Comparison of ENCODE assay signal across 14 cellular contexts in the genomic region with DNA sequence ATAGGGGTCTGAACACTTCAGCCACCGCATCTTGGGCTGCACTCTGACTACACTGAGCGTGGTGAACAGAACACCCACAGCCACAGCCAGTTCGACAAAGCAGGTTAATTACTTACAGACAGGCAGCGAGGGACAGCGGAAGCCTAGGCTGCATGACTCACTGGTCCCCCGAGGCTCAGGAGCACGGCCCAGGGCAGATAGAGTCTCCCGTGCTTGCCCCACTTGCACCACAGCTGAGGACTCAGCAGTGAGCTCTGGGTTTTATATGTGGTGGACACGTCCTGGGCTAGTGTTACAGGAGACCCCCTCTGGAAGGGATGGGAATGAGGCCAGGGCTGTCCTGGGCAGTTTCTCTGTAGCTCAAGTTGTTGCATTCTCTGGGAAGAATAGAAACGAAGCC. TPM values are rescaled to one million over a fixed set of nuclear protein-coding genes. Genes with fewer than 3 reads are reported as not detected.
DNase-seq lines count a peak whose midpoint lies in the region; ATAC-seq, FAIRE-seq and TF ChIP-seq lines count a peak whose summit lies in the region.
"Not testable (repeated sequence)": the region's sequence is repeated elsewhere in the genome, so short reads cannot be mapped to it uniquely, and the experiment has no call there.
"Had no signal": no experiment of that assay in that cellular context is flagged by ENCODE, and none has a peak within 500 bp of the region (broad histone marks: within the 10 kb centered on the region; RNA-seq: fewer than 3 reads in every experiment).

No MANE protein-coding gene starts in this region.

- H3K36me3 ChIP-seq in bronchial epithelial cell (ENCODE audit: control insufficient read depth, insufficient read depth, low read length), result not testable (repeated sequence)

- H3K4me1 ChIP-seq in foreskin keratinocyte, result not testable (repeated sequence)

- FAIRE-seq in bronchial epithelial cell (lab: Jason Lieb, UNC), result peak; percentile 68

- not testable (repeated sequence) for H3K4me3 ChIP-seq in bronchial epithelial cell (ENCODE audit: low read depth, low read length)

- DNase-seq in A172 (ENCODE audit: low spot score) (peak; percentile 53), Daoy (ENCODE audit: low read depth) (peak; percentile 75), LHCN-M2 (ENCODE audit: low read depth) (peak; percentile 14), RPMI7951 (ENCODE audit: low read depth) (peak; percentile 75), mesenteric fat pad (ENCODE audit: low spot score) (peak; percentile 69)
- not testable (repeated sequence) for DNase-seq in bronchial epithelial cell (ENCODE audit: low read depth); foreskin keratinocyte

- H3K27ac ChIP-seq in foreskin keratinocyte, result not testable (repeated sequence)

- peak; percentile 18 for ATAC-seq in foreskin keratinocyte

- peaks cover 32% of the 10 kb centered on the region for H3K27me3 ChIP-seq in bronchial epithelial cell (ENCODE audit: control insufficient read depth, insufficient read depth, low read length)
- H3K27me3 ChIP-seq in foreskin keratinocyte, result peaks cover 44% of the 10 kb centered on the region

- not testable (repeated sequence) for TF ChIP-seq CTCF in bronchial epithelial cell (IDR thresholded peaks at IDR 0.05; ENCODE audit: insufficient read depth, low read length, severe bottlenecking); foreskin keratinocyte (conservative IDR thresholded peaks at IDR 0.05)

RNA-seq across cellular contexts. Expression of a gene that starts 5.8 kb away (rescaled TPM):
- total RNA-seq in A172 (2014; rRNA removed; shearing (Covaris generic)), result 0.67 TPM in 1 of 2 replicates, not detected in the other
- total RNA-seq in Daoy (2014; rRNA removed; shearing (Covaris generic)), result not detected in 2 replicates
- total RNA-seq in LHCN-M2 (2014; rRNA removed) (not detected in 2 replicates), bronchial epithelial cell (not detected in 2 replicates), foreskin keratinocyte (0.71 and 0.75 TPM in 2 replicates), mesenteric fat pad (not detected)
- polyA plus RNA-seq in LHCN-M2 (2012), result not detected
- not detected in 2 replicates for total RNA-seq in RPMI7951 (2014; rRNA removed; shearing (Covaris generic))
- polyA plus RNA-seq in foreskin keratinocyte, result 0.52 and 1.6 TPM in 2 replicates
- total RNA-seq: CD4-positive, alpha-beta T cell; H4; OCI-LY7; Right ventricle myocardium superior; SJSA1 had no signal
- polyA plus RNA-seq: AG04450, IgD-negative memory B cell had no signal
